10 cellular contexts compared by ENCODE assay signal in genomic region chr18:10006261-10006903, GRCh38.
A peak's percentile ranks its signal among the peaks of the same experiment; 100 is the strongest.
DNase-seq lines count a peak whose midpoint lies in the region; ATAC-seq, FAIRE-seq and TF ChIP-seq lines count a peak whose summit lies in the region.
"Had no signal": no experiment of that assay in that cellular context is flagged by ENCODE, and none has a peak within 500 bp of the region (broad histone marks: within the 10 kb centered on the region; RNA-seq: fewer than 3 reads in every experiment).

No MANE protein-coding gene starts in this region.

- H3K9ac ChIP-seq in SK-N-MC (ENCODE audit: insufficient read length), result peak overlapping the region; percentile 51

- TF ChIP-seq POLR2A in heart left ventricle (IDR thresholded peaks at IDR 0.05), result no peak

- H3K27me3 ChIP-seq in AG04450 (ENCODE audit: control insufficient read depth, insufficient read depth, low read length) (peaks cover 5% of the 10 kb centered on the region), heart left ventricle (no peaks in the 10 kb centered on the region)

- no peak overlapping the region for H3K4me3 ChIP-seq in AG04450 (ENCODE audit: low read depth, low read length)
- peak overlapping the region; percentile 51 for H3K4me3 ChIP-seq in SK-N-MC
- no peak overlapping the region for H3K4me3 ChIP-seq in heart left ventricle

- no peak for FAIRE-seq in HTR-8/SVneo (lab: Jason Lieb, UNC)

- WGBS in heart left ventricle, 4 donors, result 75 to 85% (median 80%) methylated on average over 4 of the region's 4 CpGs

- ATAC-seq in heart left ventricle (peak in 3 of 4 donors; percentile 29 to 41 (median 39)), HG03442 (IDR thresholded peaks at IDR 0.05; ENCODE audit: unreplicated experiment) (no peak), HG03354 (IDR thresholded peaks at IDR 0.05; ENCODE audit: poor library complexity, severe bottlenecking, unreplicated experiment) (no peak)

- H3K9me3 ChIP-seq in AG04450 (ENCODE audit: control insufficient read depth, insufficient read depth, low read length) (peaks cover 6% of the 10 kb centered on the region; the same call in 1 of the 2 replicates), SK-N-MC (ENCODE audit: low read depth, low read length) (no peaks in the 10 kb centered on the region), heart left ventricle (no peaks in the 10 kb centered on the region)

- DNase-seq in AG04450 (ENCODE audit: low read depth, low spot score), result peak; percentile 6
- peak; percentile 37 for DNase-seq in HTR-8/SVneo (ENCODE audit: insufficient read length, low spot score)
- DNase-seq in SK-N-MC (ENCODE audit: low read depth, low spot score), result no peak
- DNase-seq in heart left ventricle, result no peak
- no peak for DNase-seq in T1000 (lab: John Stamatoyannopoulos, UW)
- DNase-seq in iPS-NIHi11 (ENCODE audit: low spot score), result no peak
- DNase-seq: GDM1, nephron progenitor cell had no signal

- TF ChIP-seq CTCF in AG04450 (IDR thresholded peaks at IDR 0.05; ENCODE audit: low read depth, low read length) (peak; percentile 26), heart left ventricle (IDR thresholded peaks at IDR 0.05) (peak in 8 of 12 donors; percentile 10 to 47 (median 36))

- CTCF ChIA-PET in AG04450 (lab: Charles Lee), result interaction anchor here (0.5 to 2.4 kb wide), 5 partner anchors 177 to 516 kb away, joined by 3 to 30 read pairs (median 4); no protein-coding TSS in a partner anchor

- intact Hi-C loops in heart left ventricle (cut with DNase I), result loop anchor here in 6 of 10 donors (5.0 to 10.0 kb wide), 2 partner anchors 508 to 511 kb away; no protein-coding TSS in a partner anchor

- no peak overlapping the region for H3K27ac ChIP-seq in AG04450 (ENCODE audit: low read depth, low read length)
- H3K27ac ChIP-seq in SK-N-MC, result peak overlapping the region; percentile 65
- H3K27ac ChIP-seq in heart left ventricle, result no peak overlapping the region

- peaks cover 0 to 30% (median 18%) of the 10 kb centered on the region in 12 donors for H3K4me1 ChIP-seq in heart left ventricle

- POLR2A ChIA-PET in AG04450 (lab: Yijun Ruan, JAX), result no interaction called here

- no peaks in the 10 kb centered on the region for H3K36me3 ChIP-seq in SK-N-MC (ENCODE audit: insufficient read depth, low read length)
- H3K36me3 ChIP-seq in heart left ventricle, result no peaks in the 10 kb centered on the region

Comparison
In these comparisons a context has a peak if more than half of its experiments do, and no peak if none do; other contexts are left out.
1. DNase-seq: peak in AG04450 (single experiment) and HTR-8/SVneo (single experiment); none in SK-N-MC (single experiment), heart left ventricle (0 of 5), T1000 (single experiment) and iPS-NIHi11 (single experiment).
2. ATAC-seq: peak in heart left ventricle (3 of 4); none in HG03442 (single experiment) and HG03354 (single experiment).